14 cellular contexts compared by ENCODE assay signal in the genomic region with DNA sequence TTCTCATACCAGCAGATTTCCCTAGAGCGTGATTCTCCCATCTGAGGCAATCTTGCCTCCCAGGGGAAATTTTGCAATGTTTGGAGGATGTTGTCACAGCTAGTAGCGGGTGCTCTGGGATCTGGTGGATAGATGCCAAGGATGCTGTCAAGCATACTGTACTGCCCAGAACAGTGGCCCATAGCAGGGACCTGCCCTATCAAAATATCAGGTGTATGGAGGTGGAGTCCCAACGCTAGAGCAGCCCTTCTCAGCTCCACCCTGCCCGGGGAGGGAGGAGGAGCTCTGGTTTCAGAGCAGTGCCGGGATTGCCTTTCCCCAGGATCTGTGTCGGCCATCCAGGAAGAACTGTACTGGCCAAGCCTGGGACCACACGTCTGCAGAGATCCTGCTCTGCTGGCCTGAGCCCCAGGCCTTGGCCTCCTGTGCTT. TPM values are rescaled to one million over a fixed set of nuclear protein-coding genes. Genes with fewer than 3 reads are reported as not detected.
DNase-seq lines count a peak whose midpoint lies in the region; ATAC-seq, FAIRE-seq and TF ChIP-seq lines count a peak whose summit lies in the region.
"Had no signal": no experiment of that assay in that cellular context is flagged by ENCODE, and none has a peak within 500 bp of the region (broad histone marks: within the 10 kb centered on the region; RNA-seq: fewer than 3 reads in every experiment).

No MANE protein-coding gene starts in this region.

- no peaks in the 10 kb centered on the region for H3K27me3 ChIP-seq in bronchial epithelial cell (ENCODE audit: control insufficient read depth, insufficient read depth, low read length)
- H3K27me3 ChIP-seq: ovary, SJSA1 had no signal

- FAIRE-seq in bronchial epithelial cell (lab: Jason Lieb, UNC), result peak; percentile 18

- no peak overlapping the region for H3K4me3 ChIP-seq in AG09309 (ENCODE audit: control insufficient read depth, low read depth, low read length)
- no peak overlapping the region for H3K4me3 ChIP-seq in bronchial epithelial cell (ENCODE audit: low read depth, low read length)
- H3K4me3 ChIP-seq: ovary, SJSA1 had no signal

- DNase-seq in AG09309 (ENCODE audit: low read depth) (peak; percentile 38), HCEC 1CT (peak; percentile 39), bronchial epithelial cell (ENCODE audit: low read depth) (no peak), kidney tubule cell (ENCODE audit: low spot score) (peak; percentile 64), sciatic nerve (ENCODE audit: low spot score) (no peak)
- no peak for DNase-seq in stimulated activated CD8-positive, alpha-beta memory T cell treated with anti-CD3 and anti-CD28 coated beads, Interleukin-4, amount 100 ng/mL, for 48 hours
- no peak for DNase-seq in stimulated activated CD4-positive, alpha-beta T cell treated with anti-CD3 and anti-CD28 coated beads, Interleukin-4, amount 100 ng/mL, for 24 hours
- DNase-seq: activated CD4-positive, alpha-beta T cell treated with anti-CD3 and anti-CD28 coated beads for 4 hours; C1 segment of cervical spinal cord; left ventricle myocardium superior; NCI-H1417 had no signal

- intact Hi-C loops in sciatic nerve (cut with DNase I), result no loop called here

- no peak for TF ChIP-seq CTCF in AG09309 (IDR thresholded peaks at IDR 0.05; ENCODE audit: control insufficient read depth, insufficient read depth, low read depth, low read length, missing control alignments)
- TF ChIP-seq CTCF in bronchial epithelial cell (IDR thresholded peaks at IDR 0.05; ENCODE audit: insufficient read depth, low read length, severe bottlenecking), result no peak

- peaks cover 37% of the 10 kb centered on the region for H3K36me3 ChIP-seq in bronchial epithelial cell (ENCODE audit: control insufficient read depth, insufficient read depth, low read length)
- H3K36me3 ChIP-seq: ovary had no signal

- ATAC-seq in HG03378 (IDR thresholded peaks at IDR 0.05; ENCODE audit: unreplicated experiment) (no peak), sciatic nerve (no peak)
- ATAC-seq: left ventricle myocardium superior had no signal

RNA-seq across cellular contexts. Expression of gene QTRT1, which starts 10.9 kb away (rescaled TPM):
- total RNA-seq in bronchial epithelial cell (18.8 and 32.9 TPM in 2 replicates), sciatic nerve (43.8 TPM)

RNA-seq across cellular contexts. Expression of gene DNM2, which starts 27.5 kb away (rescaled TPM):
- total RNA-seq in bronchial epithelial cell (68.4 and 89.7 TPM in 2 replicates), sciatic nerve (136 TPM)

RNA-seq across cellular contexts. Expression of gene ILF3, which starts 36.2 kb away (rescaled TPM):
- total RNA-seq in bronchial epithelial cell (85.8 and 97.4 TPM in 2 replicates), sciatic nerve (198 TPM)

Comparison
In these comparisons a context has a peak if more than half of its experiments do, and no peak if none do; other contexts are left out.
1. DNase-seq: peak in AG09309 (single experiment), HCEC 1CT (single experiment) and kidney tubule cell (single experiment); none in bronchial epithelial cell (single experiment), stimulated activated CD8-positive, alpha-beta memory T cell treated with anti-CD3 and anti-CD28 coated beads, Interleukin-4, amount 100 ng/mL, for 48 hours (single experiment), sciatic nerve (single experiment) and stimulated activated CD4-positive, alpha-beta T cell treated with anti-CD3 and anti-CD28 coated beads, Interleukin-4, amount 100 ng/mL, for 24 hours (single experiment).